In the genomic region with DNA sequence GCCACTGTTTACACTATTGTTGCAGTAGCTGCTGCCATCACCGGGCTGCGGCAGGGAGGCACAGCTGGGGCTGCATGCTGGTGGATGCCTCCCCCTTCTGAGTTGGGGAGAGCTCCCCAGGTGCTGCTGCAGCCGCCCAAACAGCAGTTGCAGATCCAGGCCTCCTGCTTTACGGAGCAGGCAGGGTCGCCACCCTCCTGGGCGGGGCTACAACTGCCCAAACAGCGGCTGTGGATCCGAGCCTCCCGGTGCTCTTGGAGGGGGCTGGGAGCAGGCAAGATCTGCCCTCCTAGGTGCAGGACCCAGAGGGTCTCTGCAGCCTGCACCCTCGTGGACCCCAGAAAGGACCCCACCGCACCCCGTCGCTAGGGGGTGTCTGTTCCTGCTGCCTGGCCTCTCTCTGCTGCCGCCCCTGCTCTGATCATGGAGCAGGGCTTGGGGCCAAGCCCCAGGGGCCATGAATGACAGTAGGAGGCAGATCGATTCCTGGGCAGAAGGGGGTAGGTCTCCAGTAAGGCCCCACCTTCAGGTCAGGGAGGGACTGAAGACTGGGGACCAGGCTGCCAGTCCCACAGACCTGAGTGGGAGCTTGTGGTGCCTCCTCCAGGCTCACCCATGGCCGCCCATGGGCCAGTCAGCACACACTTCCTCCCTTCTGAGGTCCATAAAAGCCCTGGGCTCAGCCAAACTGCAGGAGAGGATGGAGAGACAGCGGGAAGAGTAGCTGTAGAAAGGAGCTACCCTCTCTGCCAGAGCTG, we compare ENCODE assay signal across 23 cellular contexts. TPM values are rescaled to one million over a fixed set of nuclear protein-coding genes. Genes with fewer than 3 reads are reported as not detected.
DNase-seq lines count a peak whose midpoint lies in the region; ATAC-seq and TF ChIP-seq lines count a peak whose summit lies in the region.
"Had no signal": no experiment of that assay in that cellular context is flagged by ENCODE, and none has a peak within 500 bp of the region (broad histone marks: within the 10 kb centered on the region; RNA-seq: fewer than 3 reads in every experiment).

No MANE protein-coding gene starts in this region.

- intact Hi-C loops in Right ventricle myocardium inferior (cut with DNase I) (no loop called here), heart left ventricle (cut with DNase I) (no loop called here), PC-9 (cut with micrococcal nuclease; ENCODE audit: unreplicated experiment) (no loop called here)

- 77 to 88% (median 79%) methylated on average over 10 to 17 of the region's 17 CpGs for WGBS in heart left ventricle, 4 donors
- 65% methylated on average over 17 of the region's 17 CpGs for WGBS in hepatocyte (ENCODE audit: low lambda C conversion rate, missing lambda C conversion rate)

- H3K9me2 ChIP-seq in PC-9 (ENCODE audit: insufficient read depth) (no peaks in the 10 kb centered on the region), hepatocyte (replicated peaks; ENCODE audit: insufficient read depth) (no peaks in the 10 kb centered on the region)

- H3K79me2 ChIP-seq in PC-9 (ENCODE audit: low read depth) (peaks cover 7% of the 10 kb centered on the region), hepatocyte (peaks cover 3% of the 10 kb centered on the region)

- H3K4me3 ChIP-seq in heart left ventricle: no peak overlapping the region
- no peak overlapping the region for H3K4me3 ChIP-seq in PC-9
- H3K4me3 ChIP-seq in hepatocyte: no peak overlapping the region
- H3K4me3 ChIP-seq: body of pancreas had no signal

- H3K9me3 ChIP-seq in heart left ventricle: no peaks in the 10 kb centered on the region
- no peaks in the 10 kb centered on the region for H3K9me3 ChIP-seq in PC-9 (ENCODE audit: insufficient read depth, low read depth)
- H3K9me3 ChIP-seq in hepatocyte (ENCODE audit: low read depth): no peaks in the 10 kb centered on the region
- H3K9me3 ChIP-seq: BE2C, body of pancreas had no signal

- POLR2A ChIA-PET in PC-9 (lab: Charles Lee; ENCODE audit: unreplicated experiment): no interaction called here

- H3K27me3 ChIP-seq in heart left ventricle (peaks cover 0 to 16% (median 0%) of the 10 kb centered on the region in 9 donors), PC-9 (ENCODE audit: insufficient read depth, low read depth) (no peaks in the 10 kb centered on the region), hepatocyte (no peaks in the 10 kb centered on the region)
- H3K27me3 ChIP-seq: BE2C had no signal

- H3K27ac ChIP-seq in heart left ventricle (no peak overlapping the region), PC-9 (peak overlapping the region; percentile 92; the same call in 1 of the 2 replicates), hepatocyte (no peak overlapping the region)
- H3K27ac ChIP-seq: body of pancreas, KMS-11 had no signal

- H3K4me2 ChIP-seq in PC-9: no peak overlapping the region
- H3K4me2 ChIP-seq in hepatocyte: peak overlapping the region; percentile 46
- H3K4me2 ChIP-seq: KMS-11 had no signal

- H2AFZ ChIP-seq in PC-9: no peak overlapping the region
- no peak overlapping the region for H2AFZ ChIP-seq in hepatocyte

- TF ChIP-seq CTCF in heart left ventricle (IDR thresholded peaks at IDR 0.05) (no peak), PC-9 (conservative IDR thresholded peaks at IDR 0.05) (no peak), hepatocyte (IDR thresholded peaks at IDR 0.05; ENCODE audit: poor library complexity) (no peak)

- no peaks in the 10 kb centered on the region for H4K20me1 ChIP-seq in PC-9 (ENCODE audit: insufficient read depth)
- H4K20me1 ChIP-seq in hepatocyte (ENCODE audit: insufficient read depth, poor library complexity, severe bottlenecking): no peaks in the 10 kb centered on the region

- no peaks in the 10 kb centered on the region for H3K36me3 ChIP-seq in heart left ventricle
- no peaks in the 10 kb centered on the region for H3K36me3 ChIP-seq in PC-9 (ENCODE audit: low read depth)
- no peaks in the 10 kb centered on the region for H3K36me3 ChIP-seq in hepatocyte (replicated peaks; ENCODE audit: insufficient read depth, low read depth)
- H3K36me3 ChIP-seq: BE2C had no signal

- H3F3A ChIP-seq in PC-9 (ENCODE audit: insufficient read depth, low read depth): peaks cover 38% of the 10 kb centered on the region

- ATAC-seq in Right ventricle myocardium inferior (no peak), heart left ventricle (no peak), HG02610 (IDR thresholded peaks at IDR 0.05; ENCODE audit: unreplicated experiment) (no peak), HG02588 (IDR thresholded peaks at IDR 0.05; ENCODE audit: unreplicated experiment) (no peak)
- ATAC-seq: activated CD8-positive, alpha-beta T cell treated with anti-CD3 and anti-CD28 coated beads for 36 hours; activated naive CD8-positive, alpha-beta T cell treated with anti-CD3 and anti-CD28 coated beads, Interleukin-2, amount 50 U/mL, for 24 hours; body of pancreas had no signal

- peaks cover 0 to 10% (median under 1%) of the 10 kb centered on the region in 12 donors for H3K4me1 ChIP-seq in heart left ventricle
- H3K4me1 ChIP-seq in PC-9 (replicated peaks; ENCODE audit: insufficient read depth): peaks cover 61% of the 10 kb centered on the region
- peaks cover 14% of the 10 kb centered on the region for H3K4me1 ChIP-seq in hepatocyte (ENCODE audit: insufficient read depth)

- no TSS peak for BruUV-seq in PC-9 (replicated peaks; lab: Mats Ljungman, UMichigan)

- DNase-seq in Right ventricle myocardium inferior (ENCODE audit: missing footprints) (peak; percentile 59), heart left ventricle (no peak), PC-9 (no peak), hepatocyte (ENCODE audit: low spot score) (no peak), NCI-H510A (lab: John Stamatoyannopoulos, UW) (no peak), NOMO-1 treated with DMSO at 0.1 percent for 48 hours (lab: John Stamatoyannopoulos, UW; ENCODE audit: unreplicated experiment) (no peak)
- DNase-seq: activated CD8-positive, alpha-beta T cell treated with anti-CD3 and anti-CD28 coated beads for 36 hours; activated gamma-delta T cell treated with Interleukin-2 at 50 U/mL for 16 hours; activated naive CD8-positive, alpha-beta T cell treated with anti-CD3 and anti-CD28 coated beads, Interleukin-2, amount 50 U/mL, for 24 hours; activated T-cell treated with anti-CD3 and anti-CD28 coated beads for 4 hours; BE2C; body of pancreas; head of caudate nucleus; NCI-H1436 treated with DMSO at 0.1 percent for 48 hours; NCI-H526 treated with DMSO at 0.1 percent for 48 hours; T1000 had no signal

- TF ChIP-seq POLR2A in heart left ventricle (IDR thresholded peaks at IDR 0.05): no peak

- CTCF ChIA-PET in PC-9 (lab: Charles Lee): no interaction called here

RNA-seq across cellular contexts. Expression of a gene that starts 4.5 kb away (rescaled TPM):
- total RNA-seq in Right ventricle myocardium inferior (30.0 TPM), heart left ventricle (10 to 100 TPM; 20.8 to 34.4 (median 27.8) TPM), PC-9 (2021) (44.5 and 47.7 TPM in 2 replicates), hepatocyte (60.6 and 69.5 TPM in 2 replicates)
- polyA plus RNA-seq in heart left ventricle (10 to 100 TPM; 28.2 to 50.2 TPM), hepatocyte (64.9 and 70.2 TPM in 2 replicates)

RNA-seq across cellular contexts. Expression of a gene that starts 36.2 kb away (rescaled TPM):
- total RNA-seq in Right ventricle myocardium inferior (not detected), heart left ventricle (under 1 TPM in 1 of 9 donors, not detected in 8; 0.46 TPM), PC-9 (2021) (not detected in 2 replicates), hepatocyte (132 and 140 TPM in 2 replicates)
- polyA plus RNA-seq in heart left ventricle (not detected), hepatocyte (153 and 179 TPM in 2 replicates)
- total RNA-seq: epithelial cell of proximal tubule, HT-29, myocyte, pulmonary artery endothelial cell had no signal

RNA-seq across cellular contexts. Expression of a gene that starts 39.5 kb away (rescaled TPM):
- 125 TPM for total RNA-seq in Right ventricle myocardium inferior
- 100 to 1,000 TPM in 4 of 9 donors, 10 to 100 TPM in 5; 63.0 to 503 (median 94.6) TPM for total RNA-seq in heart left ventricle
- polyA plus RNA-seq in heart left ventricle: 100 to 1,000 TPM in 1 of 2 donors, 10 to 100 TPM in 1; 62.3 to 296 TPM
- 0.33 and 0.35 TPM in 2 replicates for total RNA-seq in PC-9 (2021)
- total RNA-seq in hepatocyte: 3.2 and 3.6 TPM in 2 replicates
- polyA plus RNA-seq in hepatocyte: 2.8 and 4.0 TPM in 2 replicates

Comparison
In these comparisons a context has a peak if more than half of its experiments do, and no peak if none do; other contexts are left out.
1. RNA of a gene that starts 36.2 kb away (total RNA-seq): 132 to 140 TPM in hepatocyte; not detected in Right ventricle myocardium inferior (single experiment), 0.46 TPM in heart left ventricle and not detected in PC-9; every median in the first group is over 10 times any median in the second.
2. RNA of a gene that starts 39.5 kb away (total RNA-seq): 125 TPM in Right ventricle myocardium inferior (single experiment) and 63.0 to 503 TPM in heart left ventricle; 3.2 to 3.6 TPM in hepatocyte and 0.33 to 0.35 TPM in PC-9; every median in the first group is over 10 times any median in the second.